In the genomic region with DNA sequence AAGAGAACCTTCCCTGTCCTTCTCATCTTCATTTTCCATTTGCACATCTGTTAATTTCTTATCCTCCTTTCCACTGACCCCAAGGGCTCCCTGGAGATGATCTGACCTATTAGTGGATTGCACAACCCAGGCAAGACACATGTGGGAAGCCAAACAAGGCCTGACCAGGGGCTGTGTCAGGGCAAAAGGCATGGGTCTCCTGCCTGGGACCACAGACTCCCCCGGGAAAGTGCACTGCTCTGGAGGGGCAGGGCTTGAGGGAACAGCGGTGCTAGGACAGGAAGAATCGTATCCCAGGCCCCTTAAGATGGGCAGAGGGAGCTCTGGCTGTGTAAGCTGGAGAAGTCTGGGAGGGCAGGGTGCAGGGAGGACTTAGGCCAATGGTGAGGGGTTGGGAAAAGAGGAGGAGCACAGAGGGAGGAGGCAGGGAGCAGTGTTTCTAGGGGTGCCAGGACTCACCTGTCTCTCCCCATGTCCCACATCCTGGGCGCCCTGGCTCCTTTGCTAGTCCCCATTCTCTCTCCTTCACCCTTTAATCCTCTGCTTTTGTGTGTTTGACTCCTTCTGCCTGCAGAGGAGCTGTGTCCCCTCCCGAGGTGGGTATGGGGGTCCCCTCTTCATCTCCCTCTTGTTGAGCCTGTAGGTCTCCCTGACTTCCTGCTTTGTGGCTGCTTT, we compare ENCODE assay signal across 19 cellular contexts. TPM values are rescaled to one million over a fixed set of nuclear protein-coding genes. Genes with fewer than 3 reads are reported as not detected.
DNase-seq lines count a peak whose midpoint lies in the region; ATAC-seq and TF ChIP-seq lines count a peak whose summit lies in the region.
"Had no signal": no experiment of that assay in that cellular context is flagged by ENCODE, and none has a peak within 500 bp of the region (broad histone marks: within the 10 kb centered on the region; RNA-seq: fewer than 3 reads in every experiment).

No MANE protein-coding gene starts in this region.

- H3K36me3 ChIP-seq in endodermal cell (ENCODE audit: control insufficient read depth, insufficient read depth, low read length) (peaks cover 29% of the 10 kb centered on the region), PC-3 (ENCODE audit: low read depth, low read length) (peaks cover 23% of the 10 kb centered on the region), A673 (ENCODE audit: insufficient read depth, low read length, poor library complexity, severe bottlenecking) (peaks cover 32% of the 10 kb centered on the region)

- WGBS in endodermal cell (ENCODE audit: insufficient coverage in 1 of 2, insufficient read length in 1 of 2), 2 experiments = 89 to 92% methylated on average over 4 to 5 of the region's 5 CpGs

- H3K4me1 Mint-ChIP-seq in activated naive CD8-positive, alpha-beta T cell treated with anti-CD3 and anti-CD28 coated beads, Interleukin-2, amount 10 ng/mL, durations not matched to agents 7 days and 5 days = peaks cover 12% of the 10 kb centered on the region
- peaks cover 5% of the 10 kb centered on the region for H3K4me1 Mint-ChIP-seq in activated naive CD8-positive, alpha-beta T cell treated with anti-CD3 and anti-CD28 coated beads, Interleukin-2, amount 50 U/mL, for 24 hours
- H3K4me1 Mint-ChIP-seq in endodermal cell (peaks cover 23% of the 10 kb centered on the region), natural killer cell (peaks cover 72 to 80% of the 10 kb centered on the region in 2 donors)

- H3K9me3 ChIP-seq in endodermal cell (ENCODE audit: control insufficient read depth, low read length) (no peaks in the 10 kb centered on the region), PC-3 (ENCODE audit: low read length) (no peaks in the 10 kb centered on the region), A673 (ENCODE audit: low read depth, low read length, poor library complexity, severe bottlenecking) (no peaks in the 10 kb centered on the region)

- no peak for ATAC-seq in activated naive CD8-positive, alpha-beta T cell treated with anti-CD3 and anti-CD28 coated beads, Interleukin-2, amount 10 ng/mL, durations not matched to agents 7 days and 5 days (ENCODE audit: low read depth)
- ATAC-seq in activated naive CD8-positive, alpha-beta T cell treated with anti-CD3 and anti-CD28 coated beads, Interleukin-2, amount 50 U/mL, for 24 hours = no peak
- ATAC-seq in natural killer cell = no peak
- no peak for ATAC-seq in activated CD4-positive, CD25-positive, alpha-beta regulatory T cell treated with anti-CD3 and anti-CD28 coated beads, Interleukin-2, amount 50 U/mL, for 24 hours
- no peak for ATAC-seq in PC-3
- ATAC-seq: left lobe of liver; naive thymus-derived CD4-positive, alpha-beta T cell had no signal

- H3K79me2 ChIP-seq in PC-3 (ENCODE audit: low read length) = peaks cover 33% of the 10 kb centered on the region

- POLR2A ChIA-PET in activated naive CD8-positive, alpha-beta T cell treated with anti-CD3 and anti-CD28 coated beads, Interleukin-2, amount 10 ng/mL, durations not matched to agents 7 days and 5 days (lab: Charles Lee) = no interaction called here
- POLR2A ChIA-PET in PC-3 (lab: Charles Lee; ENCODE audit: unreplicated experiment) = no interaction called here
- POLR2A ChIA-PET in A673 (lab: Charles Lee; ENCODE audit: low non-redundant PET) = no interaction called here

- H2AFZ ChIP-seq in PC-3 (ENCODE audit: low read length) = no peak overlapping the region

- no peaks in the 10 kb centered on the region for H3K9me2 ChIP-seq in PC-3 (replicated peaks; ENCODE audit: low read length)

- no TSS peak for BruUV-seq in PC-3 (replicated peaks; lab: Mats Ljungman, UMichigan)
- BruUV-seq in A673 (replicated peaks; lab: Mats Ljungman, UMichigan) = no TSS peak

- H3K4me3 ChIP-seq in endodermal cell (ENCODE audit: low read length) (no peak overlapping the region), PC-3 (ENCODE audit: low read length) (no peak overlapping the region), A673 (ENCODE audit: low read depth, low read length, poor library complexity, severe bottlenecking) (no peak overlapping the region)

- no peaks in the 10 kb centered on the region for H3K9me3 Mint-ChIP-seq in activated naive CD8-positive, alpha-beta T cell treated with anti-CD3 and anti-CD28 coated beads, Interleukin-2, amount 10 ng/mL, durations not matched to agents 7 days and 5 days
- H3K9me3 Mint-ChIP-seq in activated naive CD8-positive, alpha-beta T cell treated with anti-CD3 and anti-CD28 coated beads, Interleukin-2, amount 50 U/mL, for 24 hours = no peaks in the 10 kb centered on the region
- H3K9me3 Mint-ChIP-seq in endodermal cell (no peaks in the 10 kb centered on the region), natural killer cell (no peaks in the 10 kb centered on the region)
- H3K9me3 Mint-ChIP-seq: activated naive CD4-positive, alpha-beta T cell treated with anti-CD3 and anti-CD28 coated beads, Interleukin-2, amount 10 ng/mL, durations not matched to agents 7 days and 5 days; IgD-negative memory B cell; naive thymus-derived CD4-positive, alpha-beta T cell had no signal

- H3K9ac ChIP-seq in endodermal cell (ENCODE audit: extremely low read depth, low read length, poor library complexity, severe bottlenecking) = no peak overlapping the region
- no peak overlapping the region for H3K9ac ChIP-seq in PC-3 (ENCODE audit: low read length)

- no peaks in the 10 kb centered on the region for H3K36me3 Mint-ChIP-seq in activated naive CD8-positive, alpha-beta T cell treated with anti-CD3 and anti-CD28 coated beads, Interleukin-2, amount 10 ng/mL, durations not matched to agents 7 days and 5 days
- no peaks in the 10 kb centered on the region for H3K36me3 Mint-ChIP-seq in activated naive CD8-positive, alpha-beta T cell treated with anti-CD3 and anti-CD28 coated beads, Interleukin-2, amount 50 U/mL, for 24 hours (ENCODE audit: low read depth)
- H3K36me3 Mint-ChIP-seq in endodermal cell (ENCODE audit: low read depth) = peaks cover 35% of the 10 kb centered on the region
- no peaks in the 10 kb centered on the region for H3K36me3 Mint-ChIP-seq in natural killer cell
- H3K36me3 Mint-ChIP-seq: IgD-negative memory B cell had no signal

- no peak overlapping the region for H3K27ac ChIP-seq in endodermal cell (ENCODE audit: low read depth, low read length)
- no peak overlapping the region for H3K27ac ChIP-seq in PC-3 (ENCODE audit: low read length)
- no peak overlapping the region for H3K27ac ChIP-seq in A673 (ENCODE audit: low read depth, low read length, poor library complexity, severe bottlenecking)

- no peak for DNase-seq in activated naive CD8-positive, alpha-beta T cell treated with anti-CD3 and anti-CD28 coated beads, Interleukin-2, amount 10 ng/mL, durations not matched to agents 7 days and 5 days
- DNase-seq in activated naive CD8-positive, alpha-beta T cell treated with anti-CD3 and anti-CD28 coated beads, Interleukin-2, amount 50 U/mL, for 24 hours = no peak
- peak; percentile 30 for DNase-seq in endodermal cell
- no peak for DNase-seq in natural killer cell
- no peak for DNase-seq in PC-3
- no peak for DNase-seq in hepatic stellate cell (ENCODE audit: low spot score)
- DNase-seq in A673 (ENCODE audit: low spot score) = no peak
- DNase-seq: ACHN; activated naive CD4-positive, alpha-beta T cell treated with anti-CD3 and anti-CD28 coated beads, Interleukin-2, amount 10 ng/mL, durations not matched to agents 7 days and 5 days; Calu3; GF-D8; naive thymus-derived CD4-positive, alpha-beta T cell; NCI-H1105; NCI-H2171; NK-92 treated with Interleukin-12 subunit alpha and Interleukin-12 subunit beta, amount 100 ng/mL, for 24 hours; stimulated activated CD4-positive, alpha-beta T cell treated with anti-CD3 and anti-CD28 coated beads, Interleukin-4, amount 100 ng/mL, for 24 hours had no signal

- CTCF ChIA-PET in PC-3 (lab: Charles Lee) (no interaction called here), A673 (lab: Charles Lee) (no interaction called here)

- H3K4me1 ChIP-seq in endodermal cell (ENCODE audit: control insufficient read depth, insufficient read depth, low read length) (peaks cover 20% of the 10 kb centered on the region), PC-3 (ENCODE audit: insufficient read depth, low read length) (peaks cover 27% of the 10 kb centered on the region), A673 (ENCODE audit: insufficient read depth, low read length, poor library complexity, severe bottlenecking) (peaks cover 15% of the 10 kb centered on the region)

- no peaks in the 10 kb centered on the region for H4K20me1 ChIP-seq in PC-3 (ENCODE audit: low read length)

- H3K4me3 Mint-ChIP-seq in activated naive CD8-positive, alpha-beta T cell treated with anti-CD3 and anti-CD28 coated beads, Interleukin-2, amount 10 ng/mL, durations not matched to agents 7 days and 5 days = no peak overlapping the region
- no peak overlapping the region for H3K4me3 Mint-ChIP-seq in activated naive CD8-positive, alpha-beta T cell treated with anti-CD3 and anti-CD28 coated beads, Interleukin-2, amount 50 U/mL, for 24 hours
- H3K4me3 Mint-ChIP-seq in endodermal cell (no peak overlapping the region), natural killer cell (peak overlapping the region; percentile 49)
- H3K4me3 Mint-ChIP-seq: activated naive CD4-positive, alpha-beta T cell treated with anti-CD3 and anti-CD28 coated beads, Interleukin-2, amount 10 ng/mL, durations not matched to agents 7 days and 5 days had no signal

- H3K27me3 Mint-ChIP-seq in activated naive CD8-positive, alpha-beta T cell treated with anti-CD3 and anti-CD28 coated beads, Interleukin-2, amount 10 ng/mL, durations not matched to agents 7 days and 5 days = peaks cover 15% of the 10 kb centered on the region
- H3K27me3 Mint-ChIP-seq in activated naive CD8-positive, alpha-beta T cell treated with anti-CD3 and anti-CD28 coated beads, Interleukin-2, amount 50 U/mL, for 24 hours = no peaks in the 10 kb centered on the region
- H3K27me3 Mint-ChIP-seq in endodermal cell (ENCODE audit: insufficient read depth) = no peaks in the 10 kb centered on the region
- no peaks in the 10 kb centered on the region for H3K27me3 Mint-ChIP-seq in natural killer cell (ENCODE audit: low read depth in 2 of 2)

- TF ChIP-seq CTCF in endodermal cell (conservative IDR thresholded peaks at IDR 0.05) (no peak), natural killer cell (IDR thresholded peaks at IDR 0.05) (no peak), PC-3 (conservative IDR thresholded peaks at IDR 0.05; ENCODE audit: low read depth, low read length) (no peak), A673 (conservative IDR thresholded peaks at IDR 0.05; ENCODE audit: low read depth, low read length) (no peak)

- no peaks in the 10 kb centered on the region for H3F3A ChIP-seq in PC-3 (ENCODE audit: low read length, unreplicated experiment)

- H3K27me3 ChIP-seq in endodermal cell (ENCODE audit: control insufficient read depth, insufficient read depth, low read length, poor library complexity, severe bottlenecking) = no peaks in the 10 kb centered on the region
- no peaks in the 10 kb centered on the region for H3K27me3 ChIP-seq in PC-3 (ENCODE audit: low read length)
- no peaks in the 10 kb centered on the region for H3K27me3 ChIP-seq in A673 (replicated peaks; ENCODE audit: insufficient read depth, low read depth, low read length, poor library complexity)

- intact Hi-C loops in natural killer cell (cut with micrococcal nuclease) = no loop called here
- intact Hi-C loops in PC-3 (cut with micrococcal nuclease) = no loop called here
- intact Hi-C loops in A673 (cut with micrococcal nuclease; ENCODE audit: unreplicated experiment) = no loop called here

- peak overlapping the region; percentile 32 for H3K27ac Mint-ChIP-seq in activated naive CD8-positive, alpha-beta T cell treated with anti-CD3 and anti-CD28 coated beads, Interleukin-2, amount 10 ng/mL, durations not matched to agents 7 days and 5 days
- H3K27ac Mint-ChIP-seq in activated naive CD8-positive, alpha-beta T cell treated with anti-CD3 and anti-CD28 coated beads, Interleukin-2, amount 50 U/mL, for 24 hours = no peak overlapping the region
- no peak overlapping the region for H3K27ac Mint-ChIP-seq in endodermal cell
- H3K27ac Mint-ChIP-seq in natural killer cell = peak overlapping the region; percentile 76 to 86
- H3K27ac Mint-ChIP-seq: activated naive CD4-positive, alpha-beta T cell treated with anti-CD3 and anti-CD28 coated beads, Interleukin-2, amount 10 ng/mL, durations not matched to agents 7 days and 5 days; IgD-negative memory B cell; naive thymus-derived CD4-positive, alpha-beta T cell had no signal

- no peak overlapping the region for H3K4me2 ChIP-seq in PC-3 (ENCODE audit: low read length)

RNA-seq across cellular contexts. Expression of gene PLEKHG3, which starts 25.3 kb away (rescaled TPM):
- total RNA-seq in activated naive CD8-positive, alpha-beta T cell treated with anti-CD3 and anti-CD28 coated beads, Interleukin-2, amount 10 ng/mL, durations not matched to agents 7 days and 5 days = 1 to 10 TPM; 5.5 to 6.6 TPM
- 10 to 100 TPM; 31.7 to 52.6 TPM for total RNA-seq in endodermal cell
- 35.6 TPM for polyA plus RNA-seq in endodermal cell (2013, experiment 1 of 2)
- 30.8 TPM for polyA plus RNA-seq in endodermal cell (2013, experiment 2 of 2)
- 100 to 1,000 TPM; 184 to 285 (median 225) TPM for total RNA-seq in natural killer cell
- total RNA-seq in PC-3 (2014; rRNA removed) = 49.6 and 64.0 TPM in 2 replicates
- 29.6 and 39.4 TPM in 2 replicates for total RNA-seq in A673 (2021)

Comparison
In these comparisons a context has a peak if more than half of its experiments do, and no peak if none do; other contexts are left out.
1. H3K27ac Mint-ChIP-seq: peak in activated naive CD8-positive, alpha-beta T cell treated with anti-CD3 and anti-CD28 coated beads, Interleukin-2, amount 10 ng/mL, durations not matched to agents 7 days and 5 days (single experiment) and natural killer cell (2 of 2); none in activated naive CD8-positive, alpha-beta T cell treated with anti-CD3 and anti-CD28 coated beads, Interleukin-2, amount 50 U/mL, for 24 hours (single experiment) and endodermal cell (single experiment).